Comparison of ENCODE assay signal across 24 cellular contexts in the genomic region with DNA sequence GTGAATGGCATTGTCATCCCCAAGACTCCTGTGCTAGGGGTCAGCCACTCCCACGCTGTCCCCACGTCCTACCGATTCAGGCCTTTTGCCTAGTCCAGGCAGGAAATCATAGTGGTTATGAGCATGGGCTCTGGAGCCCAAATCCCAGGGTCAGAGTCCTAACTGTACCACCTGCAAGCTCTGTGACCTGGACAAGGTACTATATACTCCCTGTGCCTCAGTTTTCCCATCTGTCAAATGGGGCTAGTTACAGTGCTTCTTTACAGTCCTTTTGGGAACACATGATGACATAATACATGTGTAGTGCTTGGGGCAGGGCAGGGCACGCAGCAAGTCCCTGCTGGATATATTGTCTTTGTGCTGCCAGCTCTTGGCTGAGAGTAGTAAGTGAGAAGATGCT. TPM values are rescaled to one million over a fixed set of nuclear protein-coding genes. Genes with fewer than 3 reads are reported as not detected.
A peak's percentile ranks its signal among the peaks of the same experiment; 100 is the strongest.
DNase-seq lines count a peak whose midpoint lies in the region; ATAC-seq, FAIRE-seq and TF ChIP-seq lines count a peak whose summit lies in the region.
"Had no signal": no experiment of that assay in that cellular context is flagged by ENCODE, and none has a peak within 500 bp of the region (broad histone marks: within the 10 kb centered on the region; RNA-seq: fewer than 3 reads in every experiment).

No MANE protein-coding gene starts in this region.

- H2AFZ ChIP-seq in HepG2 (ENCODE audit: low read length) (no peak overlapping the region), H1 (ENCODE audit: low read length) (no peak overlapping the region)

- no TSS peak for BruUV-seq in HepG2 (replicated peaks; lab: Mats Ljungman, UMichigan)

- H3K4me3 ChIP-seq in HepG2 (replicated peaks in 1 of 3; ENCODE audit: insufficient read depth in 1 of 3, low read depth in 2 of 3, low read length in 3 of 3) (no peak overlapping the region), right lobe of liver (no peak overlapping the region), H1 (ENCODE audit: extremely low read depth in 1 of 4, insufficient read depth in 2 of 4, low read depth in 3 of 4, low read length in 4 of 4) (no peak overlapping the region)
- H3K4me3 ChIP-seq: GM12878, HAP-1 had no signal

- H4K8ac ChIP-seq in H1 (ENCODE audit: extremely low read depth, insufficient read depth, low read length): no peak overlapping the region

- H3K9ac ChIP-seq in HepG2 (ENCODE audit: insufficient read depth, low read depth, low read length): no peak overlapping the region
- H3K9ac ChIP-seq in H1 (replicated peaks in 1 of 4; ENCODE audit: extremely low read depth in 1 of 4, low read depth in 3 of 4, low read length in 3 of 4): no peak overlapping the region

- no peak overlapping the region for H2BK20ac ChIP-seq in H1 (ENCODE audit: low read length)

- H4K5ac ChIP-seq in H1 (ENCODE audit: insufficient read length, low read depth, low read length): no peak overlapping the region

- peak overlapping the region; percentile 52; the same call in 1 of the 2 replicates for H2BK12ac ChIP-seq in H1 (ENCODE audit: low read depth, low read length)

- intact Hi-C loops in HepG2 (cut with micrococcal nuclease; ENCODE audit: unreplicated experiment): no loop called here
- intact Hi-C loops in right lobe of liver (cut with DNase I): no loop called here

- H2BK15ac ChIP-seq in H1 (ENCODE audit: low read length): peak overlapping the region; percentile 34; the same call in 1 of the 2 replicates

- no peak for ATAC-seq in HepG2
- ATAC-seq in right lobe of liver: no peak
- ATAC-seq: GM12878 had no signal

- H3K9me3 ChIP-seq in HepG2 (ENCODE audit: low read length) (no peaks in the 10 kb centered on the region), right lobe of liver (no peaks in the 10 kb centered on the region), H1 (ENCODE audit: insufficient read depth in 2 of 2, low read depth in 1 of 2, low read length in 1 of 2) (no peaks in the 10 kb centered on the region)
- H3K9me3 ChIP-seq: HAP-1 had no signal

- H3K4me2 ChIP-seq in HepG2 (ENCODE audit: low read depth, low read length) (no peak overlapping the region), H1 (ENCODE audit: insufficient read depth in 1 of 2, low read depth in 2 of 2, low read length in 2 of 2) (no peak overlapping the region)

- no peak overlapping the region for H3K18ac ChIP-seq in H1 (ENCODE audit: extremely low read depth, low read length)

- TF ChIP-seq POLR2A in HepG2 (IDR thresholded peaks at IDR 0.05; ENCODE audit: insufficient read depth in 1 of 2, low read depth in 2 of 2, low read length in 2 of 2) (no peak), right lobe of liver (IDR thresholded peaks at IDR 0.05) (no peak), H1 (IDR thresholded peaks at IDR 0.05; ENCODE audit: control extremely low read depth in 1 of 2, low read depth in 2 of 2, low read length in 2 of 2) (no peak)

- no peaks in the 10 kb centered on the region for H3K36me3 ChIP-seq in HepG2 (replicated peaks in 1 of 2; ENCODE audit: control insufficient read depth in 1 of 2, insufficient read depth in 2 of 2, low read length in 2 of 2)
- no peaks in the 10 kb centered on the region for H3K36me3 ChIP-seq in right lobe of liver
- no peaks in the 10 kb centered on the region for H3K36me3 ChIP-seq in H1 (ENCODE audit: control insufficient read depth in 2 of 4, insufficient read depth in 4 of 4, low read length in 3 of 4)
- H3K36me3 ChIP-seq: HAP-1 had no signal

- no peaks in the 10 kb centered on the region for H3K79me2 ChIP-seq in HepG2 (ENCODE audit: insufficient read depth, low read length)
- no peaks in the 10 kb centered on the region for H3K79me2 ChIP-seq in H1 (ENCODE audit: control insufficient read depth in 1 of 2, insufficient read depth in 2 of 2, low read length in 2 of 2)

- TF ChIP-seq RAD21 in HepG2 (CRISPR knock-in tag; IDR thresholded peaks at IDR 0.05) (no peak), H1 (IDR thresholded peaks at IDR 0.05 in 1 of 2, conservative IDR thresholded peaks at IDR 0.05 in 1 of 2; ENCODE audit: low read depth in 2 of 2, low read length in 2 of 2) (no peak)

- DNase-seq in HepG2 (ENCODE audit: low spot score) (no peak), right lobe of liver (no peak), H1 (ENCODE audit: low read depth in 1 of 2, low spot score in 2 of 2) (no peak), progenitor cell of endocrine pancreas (ENCODE audit: low spot score, unreplicated experiment) (no peak), NCI-H2029 (lab: John Stamatoyannopoulos, UW) (no peak), activated gamma-delta T cell treated with Interleukin-2 at 50 U/mL for 16 hours (no peak), globus pallidus (ENCODE audit: low spot score) (no peak)
- DNase-seq: 8988T; C1 segment of cervical spinal cord; CD4-positive, CD25-positive, alpha-beta regulatory T cell; CD8-positive, alpha-beta memory T cell; COR-L47; DMS 273 treated with DMSO at 0.1 percent for 48 hours; DMS53; DND-41; EL; IMR-90 had no signal

- CTCF ChIA-PET in HepG2 (lab: Yijun Ruan, JAX; ENCODE audit: low intra/inter-chr PET ratio, low total read pairs) (no interaction called here), H1 (lab: Charles Lee; ENCODE audit: partially characterized antibody) (interaction anchor here (0.6 to 2.9 kb wide), 8 partner anchors 8 to 213 kb away, joined by 3 to 15 read pairs (median 4); no protein-coding TSS in a partner anchor)

- H3K79me1 ChIP-seq in H1 (ENCODE audit: low read depth, low read length): no peaks in the 10 kb centered on the region

- no peak overlapping the region for H3K14ac ChIP-seq in H1 (ENCODE audit: insufficient read length)

- TF ChIP-seq CTCF in HepG2 (CRISPR knock-in tag; IDR thresholded peaks at IDR 0.05) (no peak), right lobe of liver (IDR thresholded peaks at IDR 0.05) (no peak), H1 (IDR thresholded peaks at IDR 0.05; ENCODE audit: control extremely low read depth in 1 of 3, insufficient read depth in 1 of 3, low read depth in 1 of 3, low read length in 3 of 3) (no peak), progenitor cell of endocrine pancreas (IDR thresholded peaks at IDR 0.05; ENCODE audit: unreplicated experiment) (no peak)

- no peaks in the 10 kb centered on the region for H3K27me3 Mint-ChIP-seq in progenitor cell of endocrine pancreas
- H3K27me3 Mint-ChIP-seq: CD4-positive, CD25-positive, alpha-beta regulatory T cell; CD8-positive, alpha-beta memory T cell had no signal

- 56% methylated on average over 4 of the region's 4 CpGs for WGBS in HepG2 (ENCODE audit: low lambda C conversion rate)
- whole genome bisulfite sequencing in right lobe of liver (ENCODE audit: insufficient coverage, low coverage, low lambda C conversion rate, missing lambda C conversion rate): 71% methylated on average over 1 of the region's 4 CpGs
- 88% methylated on average over 4 of the region's 4 CpGs; no CpG with 5 or more reads in 1 of the 2 experiments for WGBS in H1 (ENCODE audit: extremely low coverage in 1 of 2, insufficient coverage in 1 of 2, insufficient read length in 1 of 2, insufficient replicate concordance in 2 of 2, low coverage in 1 of 2, low lambda C conversion rate in 2 of 2, missing lambda C conversion rate in 1 of 2), 2 experiments

- FAIRE-seq in HepG2 (lab: Jason Lieb, UNC): no peak
- FAIRE-seq in H1 (lab: Jason Lieb, UNC): no peak
- FAIRE-seq: GM12878, GM19239 had no signal

- POLR2A ChIA-PET in HepG2 (lab: Yijun Ruan, JAX): no interaction called here
- POLR2A ChIA-PET in H1 (lab: Charles Lee; ENCODE audit: partially characterized antibody): no interaction called here

- no peaks in the 10 kb centered on the region for H3K4me1 Mint-ChIP-seq in progenitor cell of endocrine pancreas (ENCODE audit: low read depth)
- H3K4me1 Mint-ChIP-seq: CD4-positive, CD25-positive, alpha-beta regulatory T cell; CD8-positive, alpha-beta memory T cell had no signal

- H3K4me3 Mint-ChIP-seq in progenitor cell of endocrine pancreas (ENCODE audit: low read depth): no peak overlapping the region
- H3K4me3 Mint-ChIP-seq: CD4-positive, CD25-positive, alpha-beta regulatory T cell; CD8-positive, alpha-beta memory T cell had no signal

- H3K27ac ChIP-seq in HepG2 (ENCODE audit: extremely low read length, insufficient read depth, low read length) (no peak overlapping the region), right lobe of liver (no peak overlapping the region), H1 (ENCODE audit: low read depth, low read length) (no peak overlapping the region)
- H3K27ac ChIP-seq: HL-60 had no signal

- H4K91ac ChIP-seq in H1 (replicated peaks; ENCODE audit: insufficient read length, low read length): no peak overlapping the region

- H4K20me1 ChIP-seq in HepG2 (ENCODE audit: insufficient read depth, low read length) (no peaks in the 10 kb centered on the region), H1 (replicated peaks in 1 of 2; ENCODE audit: control insufficient read depth in 1 of 2, insufficient read depth in 2 of 2, low read length in 2 of 2) (no peaks in the 10 kb centered on the region)

- no peak overlapping the region for H3K23ac ChIP-seq in H1 (ENCODE audit: insufficient read length)

- H3K56ac ChIP-seq in H1 (replicated peaks; ENCODE audit: insufficient read length, low read depth, low read length): no peak overlapping the region

- H3K4me1 ChIP-seq in HepG2 (ENCODE audit: insufficient read depth, low read length): peaks cover 10% of the 10 kb centered on the region
- no peaks in the 10 kb centered on the region for H3K4me1 ChIP-seq in right lobe of liver
- H3K4me1 ChIP-seq in H1 (replicated peaks in 1 of 4; ENCODE audit: control insufficient read depth in 3 of 4, insufficient read depth in 4 of 4, low read length in 3 of 4): peaks cover 0 to 8% (median under 1%) of the 10 kb centered on the region in 4 experiments; a peak in 3 of 7 replicates
- H3K4me1 ChIP-seq: HAP-1 had no signal

- H2BK120ac ChIP-seq in H1 (replicated peaks; ENCODE audit: low read depth, low read length): no peak overlapping the region

- no peak overlapping the region for H3K4ac ChIP-seq in H1 (replicated peaks; ENCODE audit: insufficient read length, low read depth, low read length)

- H2BK5ac ChIP-seq in H1 (ENCODE audit: low read depth, low read length): 0 out of 2 replicates have a peak overlapping the region, but pooled peaks have one; percentile 61

- H3K36me3 Mint-ChIP-seq in progenitor cell of endocrine pancreas (ENCODE audit: insufficient read depth): no peaks in the 10 kb centered on the region

- in situ Hi-C loops in HepG2 (cut with HindIII; ENCODE audit: extremely low pct_ligation_motif_present, low pct_unique_long_range_greater_than_20kb): no loop called here

- no peaks in the 10 kb centered on the region for H3K23me2 ChIP-seq in H1 (ENCODE audit: low read depth, low read length)

- peak overlapping the region; percentile 12 for H3K27ac Mint-ChIP-seq in progenitor cell of endocrine pancreas
- H3K27ac Mint-ChIP-seq: CD4-positive, CD25-positive, alpha-beta regulatory T cell had no signal

- H2AK5ac ChIP-seq in H1 (ENCODE audit: low read depth, low read length): peak overlapping the region; percentile 82; the same call in 1 of the 2 replicates

- peaks cover 2 to 4% of the 10 kb centered on the region in 2 experiments; a peak in 2 of 5 replicates for H3K27me3 ChIP-seq in HepG2 (ENCODE audit: control insufficient read depth in 1 of 2, insufficient read depth in 2 of 2, low read length in 2 of 2)
- no peaks in the 10 kb centered on the region for H3K27me3 ChIP-seq in right lobe of liver
- H3K27me3 ChIP-seq in H1 (replicated peaks in 1 of 4; ENCODE audit: control insufficient read depth in 3 of 4, extremely low read depth in 1 of 4, insufficient read depth in 3 of 4, low read length in 3 of 4): no peaks in the 10 kb centered on the region

- TF ChIP-seq EP300 in HepG2 (IDR thresholded peaks at IDR 0.05; ENCODE audit: low read depth in 2 of 2, low read length in 2 of 2) (no peak), HepG2 (CRISPR knock-in tag; IDR thresholded peaks at IDR 0.05; ENCODE audit: borderline replicate concordance) (no peak), H1 (IDR thresholded peaks at IDR 0.05; ENCODE audit: borderline replicate concordance in 1 of 2, low read depth in 2 of 2, low read length in 2 of 2) (no peak)

- no peaks in the 10 kb centered on the region for H3K9me3 Mint-ChIP-seq in progenitor cell of endocrine pancreas (ENCODE audit: low read depth)
- H3K9me3 Mint-ChIP-seq: CD8-positive, alpha-beta memory T cell had no signal

RNA-seq across cellular contexts. Expression of gene EFCAB8, which starts 27.2 kb away (rescaled TPM):
- total RNA-seq in HepG2 (2016; rRNA removed; fragmentation: Illumina TruSeq; extraction: Trizol) (0.22 TPM in 1 of 2 replicates, not detected in the other), right lobe of liver (under 1 TPM in 4 of 6 experiments, not detected in 2; 0.17 to 0.22 (median 0.20) TPM), progenitor cell of endocrine pancreas (0.29 and 0.91 TPM in 2 replicates)
- 0.10 TPM in 1 of 2 replicates, not detected in the other for total RNA-seq in HepG2 (2016; cell fraction: cytosol; rRNA removed; fragmentation: Illumina TruSeq; extraction: Trizol; ENCODE audit: low read depth)
- not detected in 2 replicates for total RNA-seq in HepG2 (2016; cell fraction: insoluble cytoplasmic fraction; rRNA removed; fragmentation: Illumina TruSeq; extraction: Trizol)
- not detected in 2 replicates for total RNA-seq in HepG2 (2016; cell fraction: membrane; rRNA removed; fragmentation: Illumina TruSeq; extraction: Trizol)
- 0.72 TPM in 1 of 2 replicates, not detected in the other for total RNA-seq in HepG2 (2016; cell fraction: nucleus; rRNA removed; fragmentation: Illumina TruSeq; extraction: Trizol)
- polyA plus RNA-seq in HepG2 (2011; rRNA removed) (0.15 TPM in 1 of 2 replicates, not detected in the other), H1 (2011; rRNA removed) (0.02 and 0.06 TPM in 2 replicates)
- not detected in 2 replicates for polyA plus RNA-seq in HepG2 (2011; cell fraction: cytosol; rRNA removed)
- 0.31 and 1.2 TPM in 2 replicates for polyA plus RNA-seq in HepG2 (2011; cell fraction: nucleus; rRNA removed)
- polyA plus RNA-seq in HepG2 (2012): not detected in 2 replicates
- polyA plus RNA-seq in HepG2 (2016; cell fraction: cytosol; fragmentation: Illumina TruSeq; extraction: Trizol; ENCODE audit: low read depth): not detected in 2 replicates
- polyA plus RNA-seq in HepG2 (2016; cell fraction: insoluble cytoplasmic fraction; fragmentation: Illumina TruSeq; extraction: Trizol; ENCODE audit: low read depth): not detected in 2 replicates
- polyA plus RNA-seq in HepG2 (2016; cell fraction: membrane; fragmentation: Illumina TruSeq; extraction: Trizol; ENCODE audit: low read depth): not detected in 2 replicates
- 0.62 and 0.75 TPM in 2 replicates for polyA plus RNA-seq in HepG2 (2016; cell fraction: nucleus; fragmentation: Illumina TruSeq; extraction: Trizol; ENCODE audit: insufficient read depth, low read depth)
- not detected in 2 replicates for polyA minus RNA-seq in HepG2 (2011; rRNA and poly(A)+ RNA removed; ENCODE audit: low replicate concordance)
- polyA minus RNA-seq in HepG2 (2011; cell fraction: cytosol; rRNA and poly(A)+ RNA removed): not detected in 2 replicates
- not detected in 2 replicates for polyA minus RNA-seq in HepG2 (2011; cell fraction: nucleus; rRNA and poly(A)+ RNA removed)
- total RNA-seq in H1 (2021; fragmentation: NEBNext Ultra II Directional; extraction: Animal tissue kit (Norgen Biotek cat#: 25700)): 0.20 TPM in 1 of 2 replicates, not detected in the other
- polyA plus RNA-seq in H1 (2011; cell fraction: cytosol; rRNA removed): 0.10 TPM
- 0.30 TPM for polyA plus RNA-seq in H1 (2011; cell fraction: nucleus; rRNA removed)
- polyA plus RNA-seq in H1 (2012, experiment 1 of 2): 0.04 to 0.05 TPM in 2 of 4 replicates, not detected in the others
- polyA plus RNA-seq in H1 (2012, experiment 2 of 2): not detected
- 0.12 TPM for polyA plus RNA-seq in H1 (2013, experiment 1 of 2)
- 0.13 TPM for polyA plus RNA-seq in H1 (2013, experiment 2 of 2)
- polyA minus RNA-seq in H1 (2011; rRNA and poly(A)+ RNA removed): 0.24 and 0.79 TPM in 2 replicates
- polyA minus RNA-seq in H1 (2011; cell fraction: cytosol; rRNA and poly(A)+ RNA removed): not detected
- 0.90 TPM for polyA minus RNA-seq in H1 (2011; cell fraction: nucleus; rRNA and poly(A)+ RNA removed)
- total RNA-seq: A673, HT1080, IMR-90 had no signal
- polyA plus RNA-seq: AG04450; CD4-positive, CD25-positive, alpha-beta regulatory T cell; CD8-positive, alpha-beta memory T cell; IMR-90 had no signal
